ENCODE assay signal across 1 cellular context in genomic region chr1:234730542-234731370, GRCh38.
TF ChIP-seq lines count a peak whose summit lies in the region.

No MANE protein-coding gene starts in this region.

TF ChIP-seq in HepG2, 621 proteins besides CTCF, POLR2A, EP300 and RAD21 (continued from another document and continues in another):
- TF ChIP-seq NFAT5 (CRISPR knock-in tag; IDR thresholded peaks at IDR 0.05) (no peak), ZNF317 (CRISPR knock-in tag; IDR thresholded peaks at IDR 0.05) (no peak), SNAPC5 (CRISPR knock-in tag; IDR thresholded peaks at IDR 0.05; ENCODE audit: borderline replicate concordance) (no peak), MAFK (conservative IDR thresholded peaks at IDR 0.05 in 1 of 2, IDR thresholded peaks at IDR 0.05 in 1 of 2; ENCODE audit: low read length in 2 of 2) (no peak), ZNF766 (CRISPR knock-in tag; IDR thresholded peaks at IDR 0.05; ENCODE audit: borderline replicate concordance) (no peak), MBNL3 (CRISPR knock-in tag; conservative IDR thresholded peaks at IDR 0.05) (no peak), SOX6 (IDR thresholded peaks at IDR 0.05) (no peak), SOX6 (CRISPR knock-in tag; IDR thresholded peaks at IDR 0.05) (peak; percentile 45; the same call in 1 of the 2 replicates), ZNF142 (CRISPR knock-in tag; IDR thresholded peaks at IDR 0.05) (no peak), ZNF350 (CRISPR knock-in tag; IDR thresholded peaks at IDR 0.05; ENCODE audit: borderline replicate concordance, low read depth) (peak; percentile 33; the same call in 1 of the 2 replicates), RELA (CRISPR knock-in tag; IDR thresholded peaks at IDR 0.05) (no peak), ARHGAP35 (CRISPR knock-in tag; IDR thresholded peaks at IDR 0.05; ENCODE audit: borderline replicate concordance) (no peak), DNMT3B (CRISPR knock-in tag; conservative IDR thresholded peaks at IDR 0.05) (no peak), ZBTB39 (CRISPR knock-in tag; IDR thresholded peaks at IDR 0.05) (no peak), ZNF562 (CRISPR knock-in tag; IDR thresholded peaks at IDR 0.05; ENCODE audit: borderline replicate concordance) (no peak), SP5 (CRISPR knock-in tag; IDR thresholded peaks at IDR 0.05; ENCODE audit: borderline replicate concordance, low read depth) (0 out of 2 replicates have a peak, but pooled peaks have one; percentile 6), BCLAF1 (IDR thresholded peaks at IDR 0.05) (no peak), KDM2A (CRISPR knock-in tag; IDR thresholded peaks at IDR 0.05; ENCODE audit: borderline replicate concordance, low read depth) (no peak), ZNF121 (CRISPR knock-in tag; IDR thresholded peaks at IDR 0.05) (0 out of 2 replicates have a peak, but pooled peaks have one; percentile 30), HBP1 (CRISPR knock-in tag; IDR thresholded peaks at IDR 0.05; ENCODE audit: low read depth) (no peak), ZBTB26 (CRISPR knock-in tag; IDR thresholded peaks at IDR 0.05; ENCODE audit: borderline replicate concordance) (no peak), PLRG1 (conservative IDR thresholded peaks at IDR 0.05) (no peak), HNRNPH1 (optimal IDR thresholded peaks at IDR 0.05; ENCODE audit: low read depth, low read length) (no peak), GLI4 (CRISPR knock-in tag; IDR thresholded peaks at IDR 0.05; ENCODE audit: borderline replicate concordance) (no peak), JARID2 (CRISPR knock-in tag; IDR thresholded peaks at IDR 0.05; ENCODE audit: insufficient replicate concordance) (no peak), MXI1 (IDR thresholded peaks at IDR 0.05; ENCODE audit: borderline replicate concordance, low read depth, low read length) (no peak), ZNF850 (CRISPR knock-in tag; conservative IDR thresholded peaks at IDR 0.05) (no peak), ZNF446 (CRISPR knock-in tag; IDR thresholded peaks at IDR 0.05) (no peak), PCBP1 (IDR thresholded peaks at IDR 0.05; ENCODE audit: borderline replicate concordance, low read depth, low read length) (no peak)
